In the genomic region with DNA sequence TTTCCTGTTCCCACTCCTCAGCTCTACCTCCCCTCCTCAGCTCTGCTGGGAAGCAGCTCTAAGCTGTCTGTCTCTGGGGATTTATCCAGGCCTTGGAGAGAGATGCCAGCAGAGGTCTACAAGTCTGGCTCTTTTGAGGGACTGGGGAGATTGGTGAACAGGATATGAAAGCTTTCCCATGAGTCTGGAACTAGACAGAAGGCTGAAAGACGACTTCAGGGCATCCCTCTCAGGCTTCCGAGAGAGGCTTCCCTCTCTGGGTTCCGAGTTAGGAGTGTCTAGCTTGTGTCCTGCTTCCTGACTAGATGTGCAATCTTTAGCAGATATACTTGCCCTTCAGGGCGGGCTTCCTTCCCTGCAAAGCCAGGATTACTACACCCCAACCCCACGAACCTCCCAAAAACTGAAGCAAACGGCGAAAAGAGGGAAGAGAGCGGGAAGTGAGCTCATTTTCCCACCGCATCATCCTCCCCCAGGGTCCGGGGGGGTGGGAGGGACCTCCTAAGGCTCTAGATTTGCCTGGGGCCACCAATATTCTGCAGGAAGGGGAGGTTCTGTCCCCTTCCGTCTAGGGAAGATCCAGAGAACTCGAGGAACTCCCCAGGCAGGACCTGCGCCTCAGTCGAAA, we compare ENCODE assay signal across 7 cellular contexts. TPM values are rescaled to one million over a fixed set of nuclear protein-coding genes. Genes with fewer than 3 reads are reported as not detected.
DNase-seq lines count a peak whose midpoint lies in the region; ATAC-seq, FAIRE-seq and TF ChIP-seq lines count a peak whose summit lies in the region.

No MANE protein-coding gene starts in this region.

- ATAC-seq in GM21723 (IDR thresholded peaks at IDR 0.05; ENCODE audit: unreplicated experiment), result peak; percentile 20

- DNase-seq in Daoy (ENCODE audit: low read depth) (peak; percentile 74), NCI-H69 (lab: John Stamatoyannopoulos, UW) (peak; percentile 63), iris pigment epithelial cell (ENCODE audit: low read depth) (peak; percentile 33), small intestine (peak; percentile 30)
- DNase-seq in central memory CD4-positive, alpha-beta T cell, result no peak

- peaks cover 21% of the 10 kb centered on the region for H3K4me1 Mint-ChIP-seq in brain

- no peak for FAIRE-seq in small intestine (lab: Jason Lieb, UNC)

- peak overlapping the region; percentile 92 to 99 (median 97) for H3K4me3 Mint-ChIP-seq in brain

- H3K27ac Mint-ChIP-seq in brain, result peak overlapping the region; percentile 89 to 99 (median 97)

- peaks cover 0 to 1% of the 10 kb centered on the region in 2 donors for H3K36me3 ChIP-seq in small intestine (ENCODE audit: control insufficient read depth in 2 of 2, insufficient read depth in 2 of 2, low read length in 2 of 2)

- H3K4me3 ChIP-seq in small intestine (ENCODE audit: low read depth in 1 of 2, low read length in 2 of 2), result peak overlapping the region; percentile 71 to 94

- H3K27me3 Mint-ChIP-seq in brain, result no peaks in the 10 kb centered on the region

- 0 to 1% (median 1%) methylated on average over 13 to 14 of the region's 14 CpGs for WGBS in small intestine, 3 donors

- H3K9me3 ChIP-seq in small intestine (ENCODE audit: control insufficient read depth, low read depth), result no peaks in the 10 kb centered on the region

- peaks cover 22% of the 10 kb centered on the region for H3K36me3 Mint-ChIP-seq in brain

- TF ChIP-seq CTCF in brain (conservative IDR thresholded peaks at IDR 0.05), result no peak

- H3K27ac ChIP-seq in small intestine (ENCODE audit: low read depth in 1 of 2, low read length in 1 of 2), result peak overlapping the region; percentile 60 to 91

- peaks cover 4 to 13% of the 10 kb centered on the region in 2 donors for H3K4me1 ChIP-seq in small intestine (ENCODE audit: control insufficient read depth in 2 of 2, insufficient read depth in 1 of 2, low read depth in 1 of 2, low read length in 1 of 2)

- no peaks in the 10 kb centered on the region for H3K27me3 ChIP-seq in small intestine (ENCODE audit: control insufficient read depth in 2 of 2, insufficient read depth in 2 of 2, low read length in 2 of 2)

- H3K9me3 Mint-ChIP-seq in brain, result no peaks in the 10 kb centered on the region

RNA-seq across cellular contexts. Expression of gene TMEM35B, which starts 0.6 kb away (rescaled TPM):
- 30.5 TPM in 2 replicates for total RNA-seq in Daoy (2014; rRNA removed; shearing (Covaris generic))
- 18.5 TPM for polyA plus RNA-seq in brain (ENCODE audit: insufficient read depth, low read depth, low replicate concordance)
- 10 to 100 TPM in 2 of 3 donors, 1 to 10 TPM in 1; 5.6 to 41.4 (median 14.6) TPM for polyA plus RNA-seq in small intestine

RNA-seq across cellular contexts. Expression of gene ZMYM6, which starts 47.2 kb away (rescaled TPM):
- total RNA-seq in Daoy (2014; rRNA removed; shearing (Covaris generic)), result 10.8 and 13.1 TPM in 2 replicates
- polyA plus RNA-seq in brain (ENCODE audit: insufficient read depth, low read depth, low replicate concordance) (3.5 TPM), small intestine (10 to 100 TPM in 1 of 3 donors, 1 to 10 TPM in 2; 6.6 to 10.7 (median 9.2) TPM)

RNA-seq across cellular contexts. Expression of gene DLGAP3, which starts 55.1 kb away (rescaled TPM):
- 0.34 and 0.89 TPM in 2 replicates for total RNA-seq in Daoy (2014; rRNA removed; shearing (Covaris generic))
- polyA plus RNA-seq in brain (ENCODE audit: insufficient read depth, low read depth, low replicate concordance) (24.0 TPM), small intestine (under 1 TPM in 2 of 3 donors, not detected in 1; 0.27 to 0.39 TPM)

Comparison
In these comparisons a context has a peak if more than half of its experiments do, and no peak if none do; other contexts are left out.
1. RNA of gene DLGAP3, which starts 55.1 kb away (polyA plus RNA-seq): 24.0 TPM in brain (single experiment); 0.27 to 0.39 TPM in small intestine; every median in the first group is over 10 times any median in the second.